ENCODE assay signal across 8 cellular contexts in the genomic region with DNA sequence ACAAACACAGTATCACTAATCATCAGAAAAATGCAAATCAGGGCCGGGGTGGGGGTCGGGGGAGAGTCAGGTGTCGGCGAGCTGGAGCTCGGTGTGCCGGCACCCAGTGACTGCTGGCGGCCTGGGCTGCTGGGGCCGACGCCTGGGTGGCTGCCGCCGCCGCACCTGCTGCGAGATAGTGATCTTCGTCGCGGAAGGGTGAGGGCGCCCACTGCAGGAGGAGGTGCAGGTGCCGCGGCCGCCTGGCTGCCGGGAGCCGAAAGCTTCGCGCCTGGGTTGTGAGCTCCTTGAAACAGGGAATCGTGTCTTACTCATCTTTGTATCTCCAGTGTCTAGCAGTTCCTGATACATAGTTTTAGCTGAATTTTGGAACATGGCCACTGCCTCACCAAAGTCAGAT.
DNase-seq lines count a peak whose midpoint lies in the region; ATAC-seq and TF ChIP-seq lines count a peak whose summit lies in the region.

No MANE protein-coding gene starts in this region.

- no peak overlapping the region for H3K4me3 Mint-ChIP-seq in activated CD4-positive, alpha-beta memory T cell treated with anti-CD3 and anti-CD28 coated beads for 36 hours

- no peaks in the 10 kb centered on the region for H3K9me3 Mint-ChIP-seq in activated CD4-positive, alpha-beta memory T cell treated with anti-CD3 and anti-CD28 coated beads for 36 hours

- H3K4me3 ChIP-seq in testis = no peak overlapping the region

- H3K4me1 Mint-ChIP-seq in activated CD4-positive, alpha-beta memory T cell treated with anti-CD3 and anti-CD28 coated beads for 36 hours (ENCODE audit: low read depth) = peaks cover 3% of the 10 kb centered on the region

- H3K27me3 ChIP-seq in testis = no peaks in the 10 kb centered on the region

- POLR2A ChIA-PET in activated CD4-positive, alpha-beta memory T cell treated with anti-CD3 and anti-CD28 coated beads for 36 hours (lab: Charles Lee) = no interaction called here

- CTCF ChIA-PET in activated CD4-positive, alpha-beta memory T cell treated with anti-CD3 and anti-CD28 coated beads for 36 hours (lab: Charles Lee) = interaction anchor here (0.6 to 2.0 kb wide), 9 partner anchors 11 to 61 kb away, joined by 3 to 16 read pairs (median 3); no protein-coding TSS in a partner anchor

- no peak overlapping the region for H3K27ac Mint-ChIP-seq in activated CD4-positive, alpha-beta memory T cell treated with anti-CD3 and anti-CD28 coated beads for 36 hours

- no peak overlapping the region for H3K27ac ChIP-seq in testis

- WGBS in testis, 2 donors = 10 to 16% methylated on average over 22 to 25 of the region's 25 CpGs

- H3K36me3 Mint-ChIP-seq in activated CD4-positive, alpha-beta memory T cell treated with anti-CD3 and anti-CD28 coated beads for 36 hours = no peaks in the 10 kb centered on the region

- TF ChIP-seq CTCF in GM12872 (IDR thresholded peaks at IDR 0.05; ENCODE audit: insufficient read depth, low read depth, low read length) (peak; percentile 75), testis (IDR thresholded peaks at IDR 0.05) (no peak)

- H3K9me3 ChIP-seq in testis = no peaks in the 10 kb centered on the region

- no peaks in the 10 kb centered on the region for H3K4me1 ChIP-seq in testis

- DNase-seq in HT-29 (ENCODE audit: low spot score) (peak; percentile 60), glomerular visceral epithelial cell (ENCODE audit: extremely low spot score) (peak; percentile 12), NCI-H446 treated with DMSO at 0.1 percent for 48 hours (lab: John Stamatoyannopoulos, UW) (no peak), testis (no peak)
- peak; percentile 60 for DNase-seq in activated CD4-positive, alpha-beta memory T cell treated with anti-CD3 and anti-CD28 coated beads for 36 hours
- DNase-seq in stimulated activated CD4-positive, alpha-beta T cell treated with anti-CD3 and anti-CD28 coated beads, Interleukin-1b, Interleukin-23, amount 100 ng/mL, for 4 hours (ENCODE audit: low read depth in 2 of 2) = peak; percentile 8 to 18

- peak; percentile 97 for ATAC-seq in GM21529 (IDR thresholded peaks at IDR 0.05; ENCODE audit: unreplicated experiment)

- peaks cover 16% of the 10 kb centered on the region for H3K27me3 Mint-ChIP-seq in activated CD4-positive, alpha-beta memory T cell treated with anti-CD3 and anti-CD28 coated beads for 36 hours

- intact Hi-C loops in activated CD4-positive, alpha-beta memory T cell treated with anti-CD3 and anti-CD28 coated beads for 36 hours (cut with micrococcal nuclease) = loop anchor here (1.0 kb wide), 1 partner anchor 55 kb away; no protein-coding TSS in a partner anchor
- intact Hi-C loops in testis (cut with DNase I; ENCODE audit: low total_unique reads) = no loop called here

- no peaks in the 10 kb centered on the region for H3K36me3 ChIP-seq in testis (ENCODE audit: low read depth, missing control alignments)

- TF ChIP-seq POLR2A in testis (IDR thresholded peaks at IDR 0.05) = no peak

Comparison
In these comparisons a context has a peak if more than half of its experiments do, and no peak if none do; other contexts are left out.
1. DNase-seq: peak in HT-29 (single experiment), activated CD4-positive, alpha-beta memory T cell treated with anti-CD3 and anti-CD28 coated beads for 36 hours (single experiment), glomerular visceral epithelial cell (single experiment) and stimulated activated CD4-positive, alpha-beta T cell treated with anti-CD3 and anti-CD28 coated beads, Interleukin-1b, Interleukin-23, amount 100 ng/mL, for 4 hours (2 of 2); none in NCI-H446 treated with DMSO at 0.1 percent for 48 hours (single experiment) and testis (single experiment).